9 cellular contexts compared by ENCODE assay signal in the genomic region with DNA sequence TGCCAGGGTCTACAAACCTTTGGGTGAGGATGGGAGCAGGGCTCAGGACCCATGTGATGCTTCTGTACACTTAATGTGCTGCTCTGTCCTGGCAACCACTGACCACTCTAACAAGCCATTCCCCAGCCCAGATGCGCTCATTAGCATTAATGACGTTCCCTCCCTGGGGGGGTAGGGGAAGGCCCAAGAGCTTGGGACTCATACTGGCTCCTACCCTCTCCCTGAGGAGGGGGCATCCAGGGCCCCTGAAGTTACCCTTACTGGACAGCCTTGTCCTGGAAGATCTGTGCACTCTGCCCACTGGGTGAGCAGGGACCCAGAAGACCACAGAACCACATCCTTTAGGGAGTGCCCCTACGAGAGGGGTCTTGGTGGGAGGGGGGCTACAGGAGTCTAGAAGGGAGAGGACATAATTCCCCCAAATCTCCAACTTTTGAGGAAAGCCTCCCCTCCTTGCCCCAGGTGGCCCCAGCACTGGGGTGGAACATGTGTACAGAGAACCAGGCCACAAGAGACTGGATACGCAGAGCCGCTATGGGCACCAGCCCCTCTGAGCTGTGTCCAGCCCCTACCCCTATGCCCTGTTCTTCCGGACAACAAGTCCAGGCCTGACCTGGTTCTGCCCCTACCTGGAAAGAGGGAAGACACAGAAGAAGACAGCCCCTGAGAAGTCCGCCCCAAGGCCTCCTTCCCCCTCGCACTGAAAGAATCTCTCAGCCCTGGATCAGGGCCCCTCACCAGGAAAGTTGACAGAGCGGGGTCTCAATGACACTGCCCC. TPM values are rescaled to one million over a fixed set of nuclear protein-coding genes. Genes with fewer than 3 reads are reported as not detected.
DNase-seq lines count a peak whose midpoint lies in the region; ATAC-seq, FAIRE-seq and TF ChIP-seq lines count a peak whose summit lies in the region.
"Had no signal": no experiment of that assay in that cellular context is flagged by ENCODE, and none has a peak within 500 bp of the region (broad histone marks: within the 10 kb centered on the region; RNA-seq: fewer than 3 reads in every experiment).

No MANE protein-coding gene starts in this region.

- H3K79me2 ChIP-seq in astrocyte (ENCODE audit: insufficient read depth, low read length): peaks cover 59% of the 10 kb centered on the region

- H3K9me3 Mint-ChIP-seq in astrocyte (ENCODE audit: unreplicated experiment): peaks cover 1% of the 10 kb centered on the region

- H3K36me3 Mint-ChIP-seq in astrocyte (ENCODE audit: low read depth, unreplicated experiment): peaks cover 3% of the 10 kb centered on the region

- TF ChIP-seq CTCF in astrocyte (IDR thresholded peaks at IDR 0.05; ENCODE audit: insufficient read depth, low read depth, low read length) (no peak), left lung (IDR thresholded peaks at IDR 0.05) (no peak)

- H4K20me1 ChIP-seq in astrocyte (ENCODE audit: insufficient read depth, low read length): peaks cover 52% of the 10 kb centered on the region

- H3K9me3 ChIP-seq in HUES48 (ENCODE audit: control insufficient read depth, insufficient read depth, low read length) (no peaks in the 10 kb centered on the region), astrocyte (ENCODE audit: insufficient read depth, low read depth, low read length) (no peaks in the 10 kb centered on the region), left lung (no peaks in the 10 kb centered on the region), stomach smooth muscle (ENCODE audit: control insufficient read depth in 2 of 2, low read length in 2 of 2) (no peaks in the 10 kb centered on the region)

- no peak overlapping the region for H3K9ac ChIP-seq in HUES48 (ENCODE audit: low read depth, low read length)
- peak overlapping the region; percentile 87 for H3K9ac ChIP-seq in astrocyte (ENCODE audit: low read length)
- peak overlapping the region; percentile 94 to 97 for H3K9ac ChIP-seq in stomach smooth muscle (ENCODE audit: low read length in 2 of 2)

- peaks cover 48% of the 10 kb centered on the region for H3K4me1 Mint-ChIP-seq in astrocyte (ENCODE audit: low read depth, unreplicated experiment)

- H3K27me3 Mint-ChIP-seq in astrocyte (ENCODE audit: low read depth, unreplicated experiment): no peaks in the 10 kb centered on the region

- H3K4me3 ChIP-seq in HUES48 (ENCODE audit: low read depth, low read length) (peak overlapping the region; percentile 70), astrocyte (ENCODE audit: insufficient read depth, low read depth, low read length) (peak overlapping the region; percentile 71), left lung (peak overlapping the region; percentile 59 to 72), stomach smooth muscle (ENCODE audit: low read length in 2 of 2) (peak overlapping the region; percentile 72 to 84)

- no peak for FAIRE-seq in astrocyte (lab: Jason Lieb, UNC)

- DNase-seq in astrocyte (ENCODE audit: low read depth) (peak; percentile 39), left lung (no peak), cerebellar nuclear complex (lab: John Stamatoyannopoulos, UW) (no peak)
- DNase-seq: NCI-H2171; stimulated activated CD4-positive, alpha-beta T cell treated with anti-CD3 and anti-CD28 coated beads, Interleukin-1b, Interleukin-23, amount 100 ng/mL, for 48 hours had no signal

- no peak overlapping the region for H2AFZ ChIP-seq in astrocyte (ENCODE audit: low read depth, low read length)

- H3K27me3 ChIP-seq in HUES48 (ENCODE audit: control insufficient read depth, insufficient read depth, low read length): peaks cover 26% of the 10 kb centered on the region
- H3K27me3 ChIP-seq in astrocyte (ENCODE audit: insufficient read depth, low read length): no peaks in the 10 kb centered on the region
- peaks cover 0 to 81% of the 10 kb centered on the region in 2 donors for H3K27me3 ChIP-seq in left lung
- H3K27me3 ChIP-seq in stomach smooth muscle (ENCODE audit: control insufficient read depth in 1 of 2, insufficient read depth in 2 of 2, low read length in 2 of 2): peaks cover 3 to 4% of the 10 kb centered on the region in 2 donors

- ATAC-seq in left lung (no peak), HG03025 (IDR thresholded peaks at IDR 0.05; ENCODE audit: low FRiP score, unreplicated experiment) (no peak), GM18907 (IDR thresholded peaks at IDR 0.05; ENCODE audit: unreplicated experiment) (no peak)

- H3K4me2 ChIP-seq in astrocyte (ENCODE audit: low read length): peak overlapping the region; percentile 91

- H3K27ac ChIP-seq in HUES48 (ENCODE audit: low read depth, low read length): peak overlapping the region; percentile 71
- H3K27ac ChIP-seq in astrocyte (ENCODE audit: low read depth, low read length): peak overlapping the region; percentile 46
- peak overlapping the region; percentile 63 to 75 for H3K27ac ChIP-seq in left lung
- H3K27ac ChIP-seq in stomach smooth muscle (ENCODE audit: low read length): peak overlapping the region; percentile 100

- intact Hi-C loops in left lung (cut with DNase I): no loop called here

- H3K27ac Mint-ChIP-seq in astrocyte (ENCODE audit: unreplicated experiment): peak overlapping the region; percentile 89

- H3K4me3 Mint-ChIP-seq in astrocyte (ENCODE audit: unreplicated experiment): peak overlapping the region; percentile 94

- H3K36me3 ChIP-seq in HUES48 (ENCODE audit: control insufficient read depth, insufficient read depth, low read length): no peaks in the 10 kb centered on the region
- no peaks in the 10 kb centered on the region for H3K36me3 ChIP-seq in astrocyte (ENCODE audit: insufficient read depth, low read length)
- no peaks in the 10 kb centered on the region for H3K36me3 ChIP-seq in left lung
- peaks cover 0 to 5% of the 10 kb centered on the region in 2 donors for H3K36me3 ChIP-seq in stomach smooth muscle (ENCODE audit: control insufficient read depth in 2 of 2, insufficient read depth in 2 of 2, low read length in 2 of 2)

- H3K4me1 ChIP-seq in HUES48 (ENCODE audit: control insufficient read depth, insufficient read depth, low read length): peaks cover 66% of the 10 kb centered on the region
- H3K4me1 ChIP-seq in astrocyte (ENCODE audit: insufficient read depth, low read length): peaks cover 57% of the 10 kb centered on the region
- H3K4me1 ChIP-seq in left lung: peaks cover 16 to 63% of the 10 kb centered on the region in 2 donors
- H3K4me1 ChIP-seq in stomach smooth muscle (ENCODE audit: control insufficient read depth, insufficient read depth, low read length): peaks cover 67% of the 10 kb centered on the region

RNA-seq across cellular contexts. Expression of a gene that starts 1.4 kb away (rescaled TPM):
- total RNA-seq in astrocyte: 73.3 and 75.5 TPM in 2 replicates
- total RNA-seq in left lung: 10 to 100 TPM; 18.1 to 22.4 TPM

RNA-seq across cellular contexts. Expression of a gene that starts 17.2 kb away (rescaled TPM):
- not detected in 2 replicates for total RNA-seq in astrocyte
- total RNA-seq in left lung: not detected

RNA-seq across cellular contexts. Expression of a gene that starts 27.2 kb away (rescaled TPM):
- total RNA-seq in astrocyte (818 and 887 TPM in 2 replicates), left lung (1,000 to 10,000 TPM in 1 of 2 donors, 100 to 1,000 TPM in 1; 858 to 1,030 TPM)

RNA-seq across cellular contexts. Expression of a gene that starts 43.3 kb away (rescaled TPM):
- total RNA-seq in astrocyte: 2.9 and 3.1 TPM in 2 replicates
- 1 to 10 TPM; 5.4 to 7.9 TPM for total RNA-seq in left lung

Comparison
In these comparisons a context has a peak if more than half of its experiments do, and no peak if none do; other contexts are left out.
1. H3K27ac ChIP-seq: peak in every context shown above with its lines; median percentile 100 in stomach smooth muscle; 71 in HUES48; 69 in left lung; 46 in astrocyte.